In genomic region chr16:30557950-30558788, GRCh38 we compare ENCODE assay signal across 1 cellular context.
TF ChIP-seq lines count a peak whose summit lies in the region.

ZNF764 (minus strand) TSS chr16:30558374; CDS start chr16:30558182, 192 bp downstream.

TF ChIP-seq in K562, 482 proteins besides CTCF, POLR2A, EP300 and RAD21 (continued from another document and continues in another):
- no peak for TF ChIP-seq CREB5 (CRISPR knock-in tag; IDR thresholded peaks at IDR 0.05)
- no peak for TF ChIP-seq PTBP1 (IDR thresholded peaks at IDR 0.05; ENCODE audit: low read depth, low read length)
- TF ChIP-seq ETV5 (CRISPR knock-in tag; IDR thresholded peaks at IDR 0.05; ENCODE audit: low read depth), result no peak
- TF ChIP-seq KDM1A (IDR thresholded peaks at IDR 0.05), result no peak
- TF ChIP-seq CSDE1 (IDR thresholded peaks at IDR 0.05), result no peak
- no peak for TF ChIP-seq KHSRP (IDR thresholded peaks at IDR 0.05)
- TF ChIP-seq GABPB2 (CRISPR knock-in tag; conservative IDR thresholded peaks at IDR 0.05), result no peak
- 0 out of 2 replicates have a peak, but pooled peaks have one; percentile 10 for TF ChIP-seq ETV1 (tag; conservative IDR thresholded peaks at IDR 0.05; ENCODE audit: low read depth)
- peak; percentile 82 for TF ChIP-seq MYNN (IDR thresholded peaks at IDR 0.05)
- TF ChIP-seq MYNN (CRISPR knock-in tag; IDR thresholded peaks at IDR 0.05), result no peak
- TF ChIP-seq KLF16 (IDR thresholded peaks at IDR 0.05), result no peak
- peak; percentile 59; the same call in 1 of the 2 replicates for TF ChIP-seq PHF8 (IDR thresholded peaks at IDR 0.05; ENCODE audit: borderline replicate concordance, low read length)
- no peak for TF ChIP-seq THRB (CRISPR knock-in tag; conservative IDR thresholded peaks at IDR 0.05)
- TF ChIP-seq ZNF644 (tag; IDR thresholded peaks at IDR 0.05; ENCODE audit: low read depth), result no peak
- TF ChIP-seq FOXP4 (CRISPR knock-in tag; IDR thresholded peaks at IDR 0.05; ENCODE audit: borderline replicate concordance), result no peak
- TF ChIP-seq KLF6 (CRISPR knock-in tag; IDR thresholded peaks at IDR 0.05; ENCODE audit: borderline replicate concordance), result peak; percentile 35; the same call in 1 of the 2 replicates
- no peak for TF ChIP-seq ZNF408 (CRISPR knock-in tag; IDR thresholded peaks at IDR 0.05; ENCODE audit: low read depth)
- no peak for TF ChIP-seq RBM15 (IDR thresholded peaks at IDR 0.05; ENCODE audit: insufficient read depth, low read length)
- TF ChIP-seq ZNF347 (CRISPR knock-in tag; IDR thresholded peaks at IDR 0.05; ENCODE audit: low read depth), result no peak
- TF ChIP-seq NFRKB (IDR thresholded peaks at IDR 0.05; ENCODE audit: low read depth), result peak; percentile 89
- no peak for TF ChIP-seq ZNF57 (CRISPR knock-in tag; IDR thresholded peaks at IDR 0.05)
- no peak for TF ChIP-seq PURB (CRISPR knock-in tag; IDR thresholded peaks at IDR 0.05; ENCODE audit: low read depth)
- no peak for TF ChIP-seq CEBPG (CRISPR knock-in tag; IDR thresholded peaks at IDR 0.05)
- TF ChIP-seq CEBPG (tag; conservative IDR thresholded peaks at IDR 0.05 in 1 of 2, IDR thresholded peaks at IDR 0.05 in 1 of 2), result no peak
- no peak for TF ChIP-seq ZBTB5 (IDR thresholded peaks at IDR 0.05)
- TF ChIP-seq CTBP1 (IDR thresholded peaks at IDR 0.05; ENCODE audit: borderline replicate concordance), result peak; percentile 59
- TF ChIP-seq ARNT (IDR thresholded peaks at IDR 0.05), result no peak
- TF ChIP-seq BACH1 (tag; IDR thresholded peaks at IDR 0.05), result no peak; the same call in 1 of the 2 replicates
- TF ChIP-seq HNRNPUL1 (IDR thresholded peaks at IDR 0.05; ENCODE audit: low read length), result no peak
- no peak for TF ChIP-seq ZKSCAN3 (CRISPR knock-in tag; IDR thresholded peaks at IDR 0.05)
- TF ChIP-seq HNRNPK (IDR thresholded peaks at IDR 0.05; ENCODE audit: low read depth, low read length, poor library complexity, severe bottlenecking), result no peak
- TF ChIP-seq ZNF79 (CRISPR knock-in tag; IDR thresholded peaks at IDR 0.05; ENCODE audit: low read depth), result no peak
- TF ChIP-seq THRA (IDR thresholded peaks at IDR 0.05), result no peak
- TF ChIP-seq L3MBTL2 (IDR thresholded peaks at IDR 0.05), result peak; percentile 72
- TF ChIP-seq MAZ (CRISPR knock-in tag; conservative IDR thresholded peaks at IDR 0.05 in 1 of 2, IDR thresholded peaks at IDR 0.05 in 1 of 2), result peak; percentile 9 to 79; a peak in 3 of 4 replicates
- no peak for TF ChIP-seq ZNF280B (CRISPR knock-in tag; IDR thresholded peaks at IDR 0.05)
- TF ChIP-seq TBL1XR1 (IDR thresholded peaks at IDR 0.05; ENCODE audit: low read length in 2 of 2), result peak in 1 of 2 experiments; percentile 32; a peak in 3 of 4 replicates
- TF ChIP-seq ATF3 (IDR thresholded peaks at IDR 0.05), result peak; percentile 75
- peak; percentile 89 for TF ChIP-seq ATF3 (CRISPR knock-in tag; conservative IDR thresholded peaks at IDR 0.05)
- no peak for TF ChIP-seq KAT2B (IDR thresholded peaks at IDR 0.05; ENCODE audit: low read depth, low read length)
- no peak for TF ChIP-seq MEF2D (tag; conservative IDR thresholded peaks at IDR 0.05; ENCODE audit: low read depth)
- TF ChIP-seq TSC22D4 (tag; IDR thresholded peaks at IDR 0.05), result no peak
- no peak for TF ChIP-seq HEY1 (CRISPR knock-in tag; IDR thresholded peaks at IDR 0.05; ENCODE audit: borderline replicate concordance)
- TF ChIP-seq PPARD (CRISPR knock-in tag; IDR thresholded peaks at IDR 0.05), result no peak
- no peak for TF ChIP-seq TAL1 (IDR thresholded peaks at IDR 0.05)
- peak; percentile 81 for TF ChIP-seq ZNF589 (CRISPR knock-in tag; IDR thresholded peaks at IDR 0.05; ENCODE audit: low read depth)
- TF ChIP-seq SMARCA4 (IDR thresholded peaks at IDR 0.05), result no peak
- no peak for TF ChIP-seq E4F1 (CRISPR knock-in tag; IDR thresholded peaks at IDR 0.05; ENCODE audit: borderline replicate concordance)
- no peak for TF ChIP-seq NFE2 (IDR thresholded peaks at IDR 0.05; ENCODE audit: low read depth)
- 0 out of 2 replicates have a peak, but pooled peaks have one; percentile 66 for TF ChIP-seq NBN (IDR thresholded peaks at IDR 0.05; ENCODE audit: low read depth)
- TF ChIP-seq ILF3 (IDR thresholded peaks at IDR 0.05; ENCODE audit: borderline replicate concordance), result no peak
- no peak for TF ChIP-seq NFIX (CRISPR knock-in tag; IDR thresholded peaks at IDR 0.05; ENCODE audit: low read depth)
- TF ChIP-seq ZNF655 (CRISPR knock-in tag; IDR thresholded peaks at IDR 0.05), result no peak
- peak; percentile 77 for TF ChIP-seq ELF2 (CRISPR knock-in tag; IDR thresholded peaks at IDR 0.05)
- no peak for TF ChIP-seq MTF1 (CRISPR knock-in tag; IDR thresholded peaks at IDR 0.05; ENCODE audit: borderline replicate concordance)
- no peak for TF ChIP-seq ZFPM2 (CRISPR knock-in tag; IDR thresholded peaks at IDR 0.05)
- peak; percentile 74 for TF ChIP-seq RBBP5 (IDR thresholded peaks at IDR 0.05; ENCODE audit: borderline replicate concordance, insufficient read depth, low read length, poor library complexity, severe bottlenecking)
- peak; percentile 33 for TF ChIP-seq SMAD1 (IDR thresholded peaks at IDR 0.05; ENCODE audit: low read depth, low read length, partially characterized antibody)
- TF ChIP-seq SIN3A (IDR thresholded peaks at IDR 0.05; ENCODE audit: borderline replicate concordance in 2 of 2, control insufficient read depth in 1 of 2, low read depth in 2 of 2, low read length in 2 of 2), result peak; percentile 14 to 36; a peak in 2 of 4 replicates
- TF ChIP-seq PHTF2 (CRISPR knock-in tag; IDR thresholded peaks at IDR 0.05), result no peak
